1 cellular context compared by ENCODE assay signal in genomic region chr5:180625791-180626660, GRCh38.
TF ChIP-seq lines count a peak whose summit lies in the region.

No MANE protein-coding gene starts in this region.

TF ChIP-seq in H1, 55 proteins besides CTCF, POLR2A, EP300 and RAD21:
- TF ChIP-seq NANOG (IDR thresholded peaks at IDR 0.05; ENCODE audit: insufficient read depth, low read depth, low read length, poor library complexity, severe bottlenecking) (no peak), KDM4A (IDR thresholded peaks at IDR 0.05; ENCODE audit: low read depth, low read length, severe bottlenecking) (no peak), PHF8 (conservative IDR thresholded peaks at IDR 0.05; ENCODE audit: low read depth, low read length) (no peak), ZNF274 (IDR thresholded peaks at IDR 0.05; ENCODE audit: borderline replicate concordance, extremely low read depth, low read length) (no peak), SP1 (IDR thresholded peaks at IDR 0.05; ENCODE audit: low read depth, low read length) (no peak), HDAC2 (IDR thresholded peaks at IDR 0.05; ENCODE audit: borderline replicate concordance in 1 of 2, low read depth in 2 of 2, low read length in 2 of 2) (no peak), SP4 (IDR thresholded peaks at IDR 0.05; ENCODE audit: low read length) (no peak), TEAD4 (IDR thresholded peaks at IDR 0.05; ENCODE audit: low read depth, low read length) (no peak), POLR2AphosphoS5 (IDR thresholded peaks at IDR 0.05; ENCODE audit: low read depth, low read length) (no peak), KDM1A (IDR thresholded peaks at IDR 0.05; ENCODE audit: borderline replicate concordance, low read length) (no peak), YY1 (IDR thresholded peaks at IDR 0.05; ENCODE audit: low read depth, low read length) (no peak), ATF2 (IDR thresholded peaks at IDR 0.05; ENCODE audit: low read length) (no peak), EGR1 (IDR thresholded peaks at IDR 0.05; ENCODE audit: borderline replicate concordance, low read depth, low read length) (no peak), CTBP2 (IDR thresholded peaks at IDR 0.05; ENCODE audit: borderline replicate concordance, insufficient read depth, insufficient read length, low read length) (no peak), SIX5 (IDR thresholded peaks at IDR 0.05; ENCODE audit: low read depth, low read length) (no peak)
- TF ChIP-seq, protein P1, sequence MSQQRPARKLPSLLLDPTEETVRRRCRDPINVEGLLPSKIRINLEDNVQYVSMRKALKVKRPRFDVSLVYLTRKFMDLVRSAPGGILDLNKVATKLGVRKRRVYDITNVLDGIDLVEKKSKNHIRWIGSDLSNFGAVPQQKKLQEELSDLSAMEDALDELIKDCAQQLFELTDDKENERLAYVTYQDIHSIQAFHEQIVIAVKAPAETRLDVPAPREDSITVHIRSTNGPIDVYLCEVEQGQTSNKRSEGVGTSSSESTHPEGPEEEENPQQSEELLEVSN (IDR thresholded peaks at IDR 0.05) = no peak
